ENCODE assay signal across 9 cellular contexts in genomic region chrX:52220936-52221335, GRCh38. TPM values are rescaled to one million over a fixed set of nuclear protein-coding genes. Genes with fewer than 3 reads are reported as not detected.
"Had no signal": no experiment of that assay in that cellular context is flagged by ENCODE, and none has a peak within 500 bp of the region (broad histone marks: within the 10 kb centered on the region; RNA-seq: fewer than 3 reads in every experiment).

No MANE protein-coding gene starts in this region.

- H3K36me3 ChIP-seq: HAP-1 had no signal

- H2AFZ ChIP-seq: GM23248 had no signal

- H3K27ac Mint-ChIP-seq: HFFc6, IgD-negative memory B cell had no signal

- DNase-seq: GM23248, GOT3, H7, HFFc6 had no signal

- H3K9ac ChIP-seq: GM23248 had no signal

- H3K36me3 Mint-ChIP-seq: IgD-negative memory B cell had no signal

- H3K4me1 Mint-ChIP-seq: IgD-negative memory B cell had no signal

- FAIRE-seq: HepG2, K562 had no signal

- H3K4me1 ChIP-seq: HAP-1 had no signal

- ATAC-seq: HepG2, K562 had no signal

- H3K9me3 ChIP-seq: HAP-1 had no signal

- H3K4me3 Mint-ChIP-seq: HFFc6 had no signal

- H3K4me3 ChIP-seq: GM23248, HAP-1, K562 had no signal

- H3K27ac ChIP-seq: GM23248, HL-60 had no signal

- H3K9me3 Mint-ChIP-seq: HFFc6 had no signal

RNA-seq across cellular contexts. Expression of gene MAGED4, which starts 36.2 kb away (rescaled TPM):
- total RNA-seq: K562 had no signal
- polyA plus RNA-seq: K562 had no signal
